ENCODE assay signal across 17 cellular contexts in the genomic region with DNA sequence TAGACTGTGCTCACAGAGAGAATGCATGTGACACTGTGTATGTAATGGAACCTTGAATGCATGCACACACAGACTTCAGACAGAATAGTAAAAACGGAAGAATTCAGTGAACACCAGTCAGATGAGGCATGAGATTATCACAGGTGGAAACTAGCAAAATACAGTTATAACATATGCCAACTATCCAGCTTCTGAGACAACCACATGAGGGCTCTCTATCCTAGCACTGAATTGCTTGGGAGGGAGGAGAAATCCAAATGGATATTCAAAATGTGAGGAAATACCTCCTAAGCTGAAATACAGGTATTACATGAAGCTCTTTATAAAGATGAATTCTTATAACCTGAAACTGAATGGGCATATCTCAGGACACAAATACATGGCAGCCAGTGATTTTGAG. TPM values are rescaled to one million over a fixed set of nuclear protein-coding genes. Genes with fewer than 3 reads are reported as not detected.
A peak's percentile ranks its signal among the peaks of the same experiment; 100 is the strongest.
DNase-seq lines count a peak whose midpoint lies in the region; ATAC-seq, FAIRE-seq and TF ChIP-seq lines count a peak whose summit lies in the region.
"Had no signal": no experiment of that assay in that cellular context is flagged by ENCODE, and none has a peak within 500 bp of the region (broad histone marks: within the 10 kb centered on the region; RNA-seq: fewer than 3 reads in every experiment).

No MANE protein-coding gene starts in this region.

- TF ChIP-seq RAD21 in neural cell (conservative IDR thresholded peaks at IDR 0.05), result no peak

- H3K79me2 ChIP-seq in neural cell (replicated peaks; ENCODE audit: insufficient read depth, low read length), result no peaks in the 10 kb centered on the region

- TF ChIP-seq POLR2A in H54 (IDR thresholded peaks at IDR 0.05; ENCODE audit: low read depth, low read length), result no peak

- H3K27me3 Mint-ChIP-seq in activated naive CD8-positive, alpha-beta T cell treated with anti-CD3 and anti-CD28 coated beads for 36 hours, result no peaks in the 10 kb centered on the region
- H3K27me3 Mint-ChIP-seq: activated B cell treated with CpG ODN at 0.5 μM for 24 hours had no signal

- TF ChIP-seq EP300 in neural cell (conservative IDR thresholded peaks at IDR 0.05; ENCODE audit: poor library complexity, severe bottlenecking), result no peak

- H3K9me3 Mint-ChIP-seq in activated naive CD8-positive, alpha-beta T cell treated with anti-CD3 and anti-CD28 coated beads for 36 hours, result no peaks in the 10 kb centered on the region
- H3K9me3 Mint-ChIP-seq: activated B cell treated with CpG ODN at 0.5 μM for 24 hours, GM23338 had no signal

- no peaks in the 10 kb centered on the region for H4K20me1 ChIP-seq in neural cell (ENCODE audit: insufficient read depth)

- no peak overlapping the region for H3K4me2 ChIP-seq in neural cell (ENCODE audit: low read length)
- H3K4me2 ChIP-seq: GM23338, smooth muscle cell had no signal

- peaks cover 31% of the 10 kb centered on the region for H3K4me1 Mint-ChIP-seq in activated naive CD8-positive, alpha-beta T cell treated with anti-CD3 and anti-CD28 coated beads for 36 hours
- H3K4me1 Mint-ChIP-seq: activated B cell treated with CpG ODN at 0.5 μM for 24 hours, GM23338 had no signal

- H3K27ac ChIP-seq in neural cell (ENCODE audit: low read length), result no peak overlapping the region

- H3K9me3 ChIP-seq in neural cell (ENCODE audit: low read length), result no peaks in the 10 kb centered on the region

- no peak for ATAC-seq in GM19397 (IDR thresholded peaks at IDR 0.05; ENCODE audit: unreplicated experiment)
- ATAC-seq: GM23338 had no signal

- peaks cover 63% of the 10 kb centered on the region for H3K36me3 Mint-ChIP-seq in activated naive CD8-positive, alpha-beta T cell treated with anti-CD3 and anti-CD28 coated beads for 36 hours

- no peaks in the 10 kb centered on the region for H3K9me2 ChIP-seq in neural cell (ENCODE audit: insufficient read depth, low read length)

- no peaks in the 10 kb centered on the region for H3K27me3 ChIP-seq in neural cell (ENCODE audit: insufficient read depth, low read depth, low read length)

- H3K36me3 ChIP-seq in neural cell (ENCODE audit: insufficient read depth, low read length), result peaks cover 20% of the 10 kb centered on the region

- H3K4me3 ChIP-seq in neural cell (ENCODE audit: low read length), result no peak overlapping the region
- H3K4me3 ChIP-seq: GM23338, smooth muscle cell had no signal

- peak overlapping the region; percentile 45 for H3K27ac Mint-ChIP-seq in activated naive CD8-positive, alpha-beta T cell treated with anti-CD3 and anti-CD28 coated beads for 36 hours
- H3K27ac Mint-ChIP-seq: activated B cell treated with CpG ODN at 0.5 μM for 24 hours, GM23338 had no signal

- TF ChIP-seq CTCF in neural cell (IDR thresholded peaks at IDR 0.05; ENCODE audit: poor library complexity, severe bottlenecking), result peak; percentile 37

- peak; percentile 20 to 34 for DNase-seq in NCI-H524 (lab: John Stamatoyannopoulos, UW)
- no peak for DNase-seq in NCI-H524 treated with DMSO at 0.1 percent for 48 hours (lab: John Stamatoyannopoulos, UW)
- DNase-seq in H54 (ENCODE audit: insufficient read length, low spot score), result no peak
- DNase-seq in activated naive CD8-positive, alpha-beta T cell treated with anti-CD3 and anti-CD28 coated beads for 36 hours, result no peak
- DNase-seq in kidney tubule cell (ENCODE audit: low spot score), result no peak
- DNase-seq in NCI-H748 treated with DMSO at 0.1 percent for 48 hours (lab: John Stamatoyannopoulos, UW), result no peak
- DNase-seq: activated B cell treated with CpG ODN at 0.5 μM for 24 hours; activated T-cell treated with anti-CD3 and anti-CD28 coated beads, Interleukin-2, amount 50 U/mL, for 48 hours; mesenchymal stem cell; NCI-H187 treated with DMSO at 0.1 percent for 48 hours had no signal

- no peak overlapping the region for H2AFZ ChIP-seq in neural cell (ENCODE audit: low read depth, low read length)
- H2AFZ ChIP-seq: GM23338 had no signal

- peak; percentile 52 for FAIRE-seq in H54 (lab: Jason Lieb, UNC)
- FAIRE-seq: astrocyte had no signal

- no peak overlapping the region for H3K9ac ChIP-seq in neural cell (ENCODE audit: low read length)

- no peak overlapping the region for H3K4me3 Mint-ChIP-seq in activated naive CD8-positive, alpha-beta T cell treated with anti-CD3 and anti-CD28 coated beads for 36 hours
- H3K4me3 Mint-ChIP-seq: activated B cell treated with CpG ODN at 0.5 μM for 24 hours, GM23338 had no signal

- H3F3A ChIP-seq in neural cell (ENCODE audit: insufficient read depth, low read length, poor library complexity, severe bottlenecking), result no peaks in the 10 kb centered on the region

TF ChIP-seq in neural cell, 6 proteins besides CTCF, POLR2A, EP300 and RAD21:
- TF ChIP-seq MXI1 (conservative IDR thresholded peaks at IDR 0.05; ENCODE audit: poor library complexity, severe bottlenecking) (no peak), SMC3 (conservative IDR thresholded peaks at IDR 0.05; ENCODE audit: poor library complexity) (peak; percentile 14), POLR2AphosphoS5 (IDR thresholded peaks at IDR 0.05) (no peak), TAF1 (IDR thresholded peaks at IDR 0.05; ENCODE audit: low read depth) (no peak), EZH2 (IDR thresholded peaks at IDR 0.05; ENCODE audit: borderline replicate concordance, insufficient read depth, low read length, poor library complexity, severe bottlenecking) (no peak)
- TF ChIP-seq, protein P1, sequence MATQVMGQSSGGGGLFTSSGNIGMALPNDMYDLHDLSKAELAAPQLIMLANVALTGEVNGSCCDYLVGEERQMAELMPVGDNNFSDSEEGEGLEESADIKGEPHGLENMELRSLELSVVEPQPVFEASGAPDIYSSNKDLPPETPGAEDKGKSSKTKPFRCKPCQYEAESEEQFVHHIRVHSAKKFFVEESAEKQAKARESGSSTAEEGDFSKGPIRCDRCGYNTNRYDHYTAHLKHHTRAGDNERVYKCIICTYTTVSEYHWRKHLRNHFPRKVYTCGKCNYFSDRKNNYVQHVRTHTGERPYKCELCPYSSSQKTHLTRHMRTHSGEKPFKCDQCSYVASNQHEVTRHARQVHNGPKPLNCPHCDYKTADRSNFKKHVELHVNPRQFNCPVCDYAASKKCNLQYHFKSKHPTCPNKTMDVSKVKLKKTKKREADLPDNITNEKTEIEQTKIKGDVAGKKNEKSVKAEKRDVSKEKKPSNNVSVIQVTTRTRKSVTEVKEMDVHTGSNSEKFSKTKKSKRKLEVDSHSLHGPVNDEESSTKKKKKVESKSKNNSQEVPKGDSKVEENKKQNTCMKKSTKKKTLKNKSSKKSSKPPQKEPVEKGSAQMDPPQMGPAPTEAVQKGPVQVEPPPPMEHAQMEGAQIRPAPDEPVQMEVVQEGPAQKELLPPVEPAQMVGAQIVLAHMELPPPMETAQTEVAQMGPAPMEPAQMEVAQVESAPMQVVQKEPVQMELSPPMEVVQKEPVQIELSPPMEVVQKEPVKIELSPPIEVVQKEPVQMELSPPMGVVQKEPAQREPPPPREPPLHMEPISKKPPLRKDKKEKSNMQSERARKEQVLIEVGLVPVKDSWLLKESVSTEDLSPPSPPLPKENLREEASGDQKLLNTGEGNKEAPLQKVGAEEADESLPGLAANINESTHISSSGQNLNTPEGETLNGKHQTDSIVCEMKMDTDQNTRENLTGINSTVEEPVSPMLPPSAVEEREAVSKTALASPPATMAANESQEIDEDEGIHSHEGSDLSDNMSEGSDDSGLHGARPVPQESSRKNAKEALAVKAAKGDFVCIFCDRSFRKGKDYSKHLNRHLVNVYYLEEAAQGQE (IDR thresholded peaks at IDR 0.05; ENCODE audit: borderline replicate concordance), result no peak
TF ChIP-seq in neural cell: peak in this region for 1.

RNA-seq across cellular contexts. Expression of gene GARS1, which starts 30.6 kb away (rescaled TPM):
- 100 to 1,000 TPM; 366 to 384 TPM for total RNA-seq in activated naive CD8-positive, alpha-beta T cell treated with anti-CD3 and anti-CD28 coated beads for 36 hours
- 90.8 and 99.1 TPM in 2 replicates for polyA plus RNA-seq in neural cell
- polyA minus RNA-seq in neural cell, result 71.3 and 111 TPM in 2 replicates

RNA-seq across cellular contexts. Expression of gene CRHR2, which starts 57.0 kb away (rescaled TPM):
- total RNA-seq in activated naive CD8-positive, alpha-beta T cell treated with anti-CD3 and anti-CD28 coated beads for 36 hours, result not detected
- 0.15 and 0.42 TPM in 2 replicates for polyA plus RNA-seq in neural cell
- polyA minus RNA-seq in neural cell, result 0.35 TPM in 1 of 2 replicates, not detected in the other
- total RNA-seq: activated B cell treated with CpG ODN at 0.5 μM for 24 hours, astrocyte, dermis microvascular lymphatic vessel endothelial cell, OCI-LY7, smooth muscle cell had no signal

Comparison
In these comparisons a context has a peak if more than half of its experiments do, and no peak if none do; other contexts are left out.
1. DNase-seq: peak in NCI-H524 (2 of 2); none in NCI-H524 treated with DMSO at 0.1 percent for 48 hours (single experiment), H54 (single experiment), activated naive CD8-positive, alpha-beta T cell treated with anti-CD3 and anti-CD28 coated beads for 36 hours (single experiment), kidney tubule cell (single experiment) and NCI-H748 treated with DMSO at 0.1 percent for 48 hours (single experiment).